1 cellular context compared by ENCODE assay signal in genomic region chr4:118282692-118283091, GRCh38.
A peak's percentile ranks its signal among the peaks of the same experiment; 100 is the strongest.
TF ChIP-seq lines count a peak whose summit lies in the region.

No MANE protein-coding gene starts in this region.

TF ChIP-seq in HepG2, 621 proteins besides CTCF, POLR2A, EP300 and RAD21 (continued from another document):
- no peak for TF ChIP-seq ZNF142 (CRISPR knock-in tag; IDR thresholded peaks at IDR 0.05)
- no peak for TF ChIP-seq SMC3 (IDR thresholded peaks at IDR 0.05; ENCODE audit: low read length)
- TF ChIP-seq PRDM4 (CRISPR knock-in tag; IDR thresholded peaks at IDR 0.05; ENCODE audit: borderline replicate concordance): no peak
- peak; percentile 69 for TF ChIP-seq FOSL2 (CRISPR knock-in tag; IDR thresholded peaks at IDR 0.05)
- peak; percentile 54; the same call in 1 of the 2 replicates for TF ChIP-seq POLR2G (IDR thresholded peaks at IDR 0.05; ENCODE audit: low read depth, low read length)
- no peak for TF ChIP-seq MATR3 (CRISPR knock-in tag; IDR thresholded peaks at IDR 0.05)
TF ChIP-seq in HepG2: peak in this region for 5.
